ENCODE assay signal across 16 cellular contexts in the genomic region with DNA sequence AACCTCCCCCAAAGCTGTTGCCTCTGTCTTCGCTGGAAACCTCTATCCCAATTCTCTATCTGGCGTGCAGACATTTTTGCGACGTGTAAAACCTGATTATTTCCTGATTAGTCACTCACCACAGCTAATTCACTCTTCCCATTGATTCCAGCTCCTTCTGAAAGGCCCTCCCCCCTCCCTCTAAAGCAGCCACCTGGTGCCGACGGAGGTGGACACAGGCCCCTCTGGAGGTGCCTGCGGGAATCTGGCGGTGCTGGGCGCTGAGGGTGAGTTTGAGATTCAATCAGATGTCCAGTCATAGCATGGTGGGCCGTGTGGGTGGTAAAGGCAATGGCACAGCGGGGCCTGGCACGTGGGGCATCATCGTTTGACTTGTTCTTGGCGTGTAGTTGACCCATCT.
DNase-seq lines count a peak whose midpoint lies in the region; ATAC-seq, FAIRE-seq and TF ChIP-seq lines count a peak whose summit lies in the region.
"Had no signal": no experiment of that assay in that cellular context is flagged by ENCODE, and none has a peak within 500 bp of the region (broad histone marks: within the 10 kb centered on the region; RNA-seq: fewer than 3 reads in every experiment).

No MANE protein-coding gene starts in this region.

- no peak overlapping the region for H3K27ac Mint-ChIP-seq in activated naive CD8-positive, alpha-beta T cell treated with anti-CD3 and anti-CD28 coated beads, Interleukin-2, amount 50 U/mL, for 24 hours
- H3K27ac Mint-ChIP-seq: CD4-positive, alpha-beta T cell; naive thymus-derived CD4-positive, alpha-beta T cell; WTC11 had no signal

- peak; percentile 27 for DNase-seq in GM04503 (ENCODE audit: low read depth)
- peak; percentile 12 for DNase-seq in NCI-H446 treated with DMSO at 0.1 percent for 48 hours (lab: John Stamatoyannopoulos, UW)
- peak; percentile 49 for DNase-seq in bronchial epithelial cell (ENCODE audit: low read depth)
- DNase-seq in non-pigmented ciliary epithelial cell (ENCODE audit: low read depth) = peak; percentile 22
- DNase-seq in GM19239 (ENCODE audit: insufficient read length, low spot score) = no peak
- DNase-seq in activated naive CD8-positive, alpha-beta T cell treated with anti-CD3 and anti-CD28 coated beads, Interleukin-2, amount 50 U/mL, for 24 hours = no peak
- DNase-seq: activated gamma-delta T cell treated with Interleukin-2 at 50 U/mL for 16 hours; CD4-positive, alpha-beta T cell; naive thymus-derived CD4-positive, alpha-beta T cell; NCI-H1048; SW 1271 had no signal

- no peaks in the 10 kb centered on the region for H3K36me3 Mint-ChIP-seq in activated naive CD8-positive, alpha-beta T cell treated with anti-CD3 and anti-CD28 coated beads, Interleukin-2, amount 50 U/mL, for 24 hours (ENCODE audit: low read depth)
- H3K36me3 Mint-ChIP-seq: naive thymus-derived CD4-positive, alpha-beta T cell; WTC11 had no signal

- H3K4me3 ChIP-seq in bronchial epithelial cell (ENCODE audit: low read depth, low read length) = no peak overlapping the region

- H3K27me3 Mint-ChIP-seq in activated naive CD8-positive, alpha-beta T cell treated with anti-CD3 and anti-CD28 coated beads, Interleukin-2, amount 50 U/mL, for 24 hours = peaks cover 13% of the 10 kb centered on the region

- H3K36me3 ChIP-seq in bronchial epithelial cell (ENCODE audit: control insufficient read depth, insufficient read depth, low read length) = no peaks in the 10 kb centered on the region

- no peak for ATAC-seq in HG02642 (IDR thresholded peaks at IDR 0.05; ENCODE audit: poor library complexity, unreplicated experiment)
- no peak for ATAC-seq in GM21619 (IDR thresholded peaks at IDR 0.05; ENCODE audit: unreplicated experiment)
- ATAC-seq in activated naive CD8-positive, alpha-beta T cell treated with anti-CD3 and anti-CD28 coated beads, Interleukin-2, amount 50 U/mL, for 24 hours = no peak
- ATAC-seq: HepG2; naive thymus-derived CD4-positive, alpha-beta T cell; WTC11 had no signal

- H3K27me3 ChIP-seq in bronchial epithelial cell (ENCODE audit: control insufficient read depth, insufficient read depth, low read length) = peaks cover 3% of the 10 kb centered on the region

- no peak for FAIRE-seq in bronchial epithelial cell (lab: Jason Lieb, UNC)
- FAIRE-seq in GM19239 (lab: Jason Lieb, UNC) = no peak
- FAIRE-seq: endothelial cell of umbilical vein, HepG2 had no signal

- no peak overlapping the region for H3K4me3 Mint-ChIP-seq in activated naive CD8-positive, alpha-beta T cell treated with anti-CD3 and anti-CD28 coated beads, Interleukin-2, amount 50 U/mL, for 24 hours
- H3K4me3 Mint-ChIP-seq: CD4-positive, alpha-beta T cell; naive thymus-derived CD4-positive, alpha-beta T cell; WTC11 had no signal

- no peak for TF ChIP-seq CTCF in bronchial epithelial cell (IDR thresholded peaks at IDR 0.05; ENCODE audit: insufficient read depth, low read length, severe bottlenecking)

- no peaks in the 10 kb centered on the region for H3K9me3 Mint-ChIP-seq in activated naive CD8-positive, alpha-beta T cell treated with anti-CD3 and anti-CD28 coated beads, Interleukin-2, amount 50 U/mL, for 24 hours
- H3K9me3 Mint-ChIP-seq: CD4-positive, alpha-beta T cell; WTC11 had no signal

- no peaks in the 10 kb centered on the region for H3K4me1 Mint-ChIP-seq in activated naive CD8-positive, alpha-beta T cell treated with anti-CD3 and anti-CD28 coated beads, Interleukin-2, amount 50 U/mL, for 24 hours
- H3K4me1 Mint-ChIP-seq: naive thymus-derived CD4-positive, alpha-beta T cell had no signal

Comparison
In these comparisons a context has a peak if more than half of its experiments do, and no peak if none do; other contexts are left out.
1. DNase-seq: peak in GM04503 (single experiment), NCI-H446 treated with DMSO at 0.1 percent for 48 hours (single experiment), bronchial epithelial cell (single experiment) and non-pigmented ciliary epithelial cell (single experiment); none in GM19239 (single experiment) and activated naive CD8-positive, alpha-beta T cell treated with anti-CD3 and anti-CD28 coated beads, Interleukin-2, amount 50 U/mL, for 24 hours (single experiment).